8 cellular contexts compared by ENCODE assay signal in genomic region chr5:65035212-65036206, GRCh38.
DNase-seq lines count a peak whose midpoint lies in the region; ATAC-seq and TF ChIP-seq lines count a peak whose summit lies in the region.

No MANE protein-coding gene starts in this region.

- TF ChIP-seq POLR2A in right lobe of liver (IDR thresholded peaks at IDR 0.05), result peak; percentile 68

- under 1% methylated on average over 42 of the region's 68 CpGs for WGBS in right lobe of liver (ENCODE audit: insufficient coverage, low coverage, low lambda C conversion rate, missing lambda C conversion rate)

- H3K4me3 ChIP-seq in right lobe of liver, result peak overlapping the region; percentile 60 to 75 (median 66)

- no peaks in the 10 kb centered on the region for H3K36me3 ChIP-seq in right lobe of liver

- ATAC-seq in GM19035 (IDR thresholded peaks at IDR 0.05; ENCODE audit: unreplicated experiment) (peak; percentile 91), HG03342 (IDR thresholded peaks at IDR 0.05; ENCODE audit: unreplicated experiment) (peak; percentile 82), right lobe of liver (peak; percentile 94 to 96 (median 96))

- no peaks in the 10 kb centered on the region for H3K9me3 ChIP-seq in right lobe of liver

- no peaks in the 10 kb centered on the region for H3K27me3 ChIP-seq in right lobe of liver

- TF ChIP-seq CTCF in AG09319 (IDR thresholded peaks at IDR 0.05; ENCODE audit: low read depth, low read length), result no peak
- TF ChIP-seq CTCF in right lobe of liver (IDR thresholded peaks at IDR 0.05), result peak in 1 of 4 donors; percentile 17

- peak overlapping the region; percentile 87 to 91 (median 91) for H3K27ac ChIP-seq in right lobe of liver

- intact Hi-C loops in right lobe of liver (cut with DNase I), result no loop called here

- H3K4me1 ChIP-seq in right lobe of liver, result peaks cover 0 to 10% (median 0%) of the 10 kb centered on the region in 4 donors

- DNase-seq in AG09319 (ENCODE audit: extremely low read depth, low read depth), result peak; percentile 75
- peak; percentile 98 for DNase-seq in NCI-H69 (lab: John Stamatoyannopoulos, UW)
- DNase-seq in activated CD4-positive, alpha-beta T cell treated with anti-CD3 and anti-CD28 coated beads, Interleukin-2, amount 50 U/mL, for 48 hours, result peak; percentile 76 to 79
- DNase-seq in dermis microvascular lymphatic vessel endothelial cell (ENCODE audit: low read depth in 2 of 2), result peak; percentile 75 to 91
- DNase-seq in right lobe of liver, result peak; percentile 91 to 92 (median 91)
- DNase-seq in stimulated activated CD4-positive, alpha-beta T cell treated with anti-CD3 and anti-CD28 coated beads, Interleukin-4, amount 100 ng/mL, for 24 hours, result peak; percentile 80

Comparison
In these comparisons a context has a peak if more than half of its experiments do, and no peak if none do; other contexts are left out.
1. Peak in every context shown above with its lines: DNase-seq, ATAC-seq, H3K4me3 ChIP-seq and H3K27ac ChIP-seq.